ENCODE assay signal across 39 cellular contexts in genomic region chr9:90127923-90128322, GRCh38.
"Had no signal": no experiment of that assay in that cellular context is flagged by ENCODE, and none has a peak within 500 bp of the region (broad histone marks: within the 10 kb centered on the region; RNA-seq: fewer than 3 reads in every experiment).

No MANE protein-coding gene starts in this region.

- H3K27ac Mint-ChIP-seq: activated B cell treated with CpG ODN at 0.5 μM for 24 hours; activated CD8-positive, alpha-beta T cell treated with anti-CD3 and anti-CD28 coated beads for 36 hours; activated naive CD4-positive, alpha-beta T cell treated with anti-CD3 and anti-CD28 coated beads, Interleukin-2, amount 50 U/mL, for 24 hours; activated naive CD8-positive, alpha-beta T cell treated with anti-CD3 and anti-CD28 coated beads, Interleukin-2, amount 10 ng/mL, durations not matched to agents 7 days and 5 days; activated T-cell treated with anti-CD3 and anti-CD28 coated beads, Interleukin-2, amount 50 U/mL, for 72 hours; activated T-helper 17 cell treated with anti-CD3 and anti-CD28 coated beads, Interleukin-2, amount 50 U/mL, for 72 hours had no signal

- H3K4me3 ChIP-seq: ascending aorta, cardiac muscle cell, Peyer's patch had no signal

- H3K27me3 ChIP-seq: ascending aorta, Peyer's patch had no signal

- H3K4me3 Mint-ChIP-seq: activated B cell treated with CpG ODN at 0.5 μM for 24 hours; activated CD8-positive, alpha-beta T cell treated with anti-CD3 and anti-CD28 coated beads for 36 hours; activated naive CD4-positive, alpha-beta T cell treated with anti-CD3 and anti-CD28 coated beads, Interleukin-2, amount 50 U/mL, for 24 hours; activated naive CD8-positive, alpha-beta T cell treated with anti-CD3 and anti-CD28 coated beads, Interleukin-2, amount 10 ng/mL, durations not matched to agents 7 days and 5 days; activated T-cell treated with anti-CD3 and anti-CD28 coated beads, Interleukin-2, amount 50 U/mL, for 72 hours; activated T-helper 17 cell treated with anti-CD3 and anti-CD28 coated beads, Interleukin-2, amount 50 U/mL, for 72 hours had no signal

- H3K36me3 ChIP-seq: ascending aorta, cardiac muscle cell, Peyer's patch had no signal

- ATAC-seq: activated CD8-positive, alpha-beta T cell treated with anti-CD3 and anti-CD28 coated beads for 36 hours; activated T-cell treated with anti-CD3 and anti-CD28 coated beads, Interleukin-2, amount 50 U/mL, for 72 hours; activated T-helper 17 cell treated with anti-CD3 and anti-CD28 coated beads, Interleukin-2, amount 50 U/mL, for 72 hours; PC-3 had no signal

- H3K27ac ChIP-seq: ascending aorta, cardiac muscle cell, KMS-11, Peyer's patch, VCaP had no signal

- H3K9me3 Mint-ChIP-seq: activated naive CD8-positive, alpha-beta T cell treated with anti-CD3 and anti-CD28 coated beads, Interleukin-2, amount 10 ng/mL, durations not matched to agents 7 days and 5 days; activated T-helper 17 cell treated with anti-CD3 and anti-CD28 coated beads, Interleukin-2, amount 50 U/mL, for 72 hours had no signal

- H3K4me1 Mint-ChIP-seq: activated B cell treated with CpG ODN at 0.5 μM for 24 hours; activated naive CD4-positive, alpha-beta T cell treated with anti-CD3 and anti-CD28 coated beads, Interleukin-2, amount 50 U/mL, for 24 hours; activated naive CD8-positive, alpha-beta T cell treated with anti-CD3 and anti-CD28 coated beads, Interleukin-2, amount 10 ng/mL, durations not matched to agents 7 days and 5 days; activated T-helper 17 cell treated with anti-CD3 and anti-CD28 coated beads, Interleukin-2, amount 50 U/mL, for 72 hours had no signal

- H3K9me3 ChIP-seq: Peyer's patch had no signal

- DNase-seq: activated B cell treated with CpG ODN at 0.5 μM for 24 hours; activated CD4-positive, alpha-beta T cell treated with anti-CD3 and anti-CD28 coated beads for 4 hours; activated CD4-positive, alpha-beta T cell treated with anti-CD3 and anti-CD28 coated beads, Interleukin-2, amount 50 U/mL, for 4 hours; activated CD4-positive, CD25-positive, alpha-beta regulatory T cell treated with anti-CD3 and anti-CD28 coated beads, Interleukin-2, amount 50 U/mL, for 72 hours; activated CD8-positive, alpha-beta T cell treated with anti-CD3 and anti-CD28 coated beads for 36 hours; activated effector memory CD4-positive, alpha-beta T cell treated with anti-CD3 and anti-CD28 coated beads, Interleukin-2, amount 50 U/mL, for 16 hours; activated naive CD4-positive, alpha-beta T cell; activated naive CD8-positive, alpha-beta T cell treated with anti-CD3 and anti-CD28 coated beads, Interleukin-2, amount 10 ng/mL, durations not matched to agents 7 days and 5 days; activated T-cell treated with anti-CD3 and anti-CD28 coated beads, Interleukin-2, amount 50 U/mL, for 1 hour; activated T-cell treated with anti-CD3 and anti-CD28 coated beads, Interleukin-2, amount 50 U/mL, for 72 hours; amygdala; cerebellar nuclear complex; MM.1S; MV-4-11; NCI-H1092; NCI-H1417; NCI-H146; NCI-H187; NCI-H2029 treated with DMSO at 0.1 percent for 48 hours; NCI-H2171 treated with DMSO at 0.1 percent for 48 hours; NCI-H2227 treated with DMSO at 0.1 percent for 48 hours; NCI-H446; NCI-H510A treated with DMSO at 0.1 percent for 48 hours; NCI-H526 treated with DMSO at 0.1 percent for 48 hours; NCI-H82; NK-92 treated with Interleukin-12 subunit alpha and Interleukin-12 subunit beta, amount 100 ng/mL, for 24 hours; PC-3; Peyer's patch; RPMI8226; SW 1271; T-helper 1 cell; T-helper 2 cell; T-helper 9 cell had no signal

- H3K4me1 ChIP-seq: ascending aorta, Peyer's patch had no signal

- H3K36me3 Mint-ChIP-seq: activated naive CD8-positive, alpha-beta T cell treated with anti-CD3 and anti-CD28 coated beads, Interleukin-2, amount 10 ng/mL, durations not matched to agents 7 days and 5 days had no signal
